In the genomic region with DNA sequence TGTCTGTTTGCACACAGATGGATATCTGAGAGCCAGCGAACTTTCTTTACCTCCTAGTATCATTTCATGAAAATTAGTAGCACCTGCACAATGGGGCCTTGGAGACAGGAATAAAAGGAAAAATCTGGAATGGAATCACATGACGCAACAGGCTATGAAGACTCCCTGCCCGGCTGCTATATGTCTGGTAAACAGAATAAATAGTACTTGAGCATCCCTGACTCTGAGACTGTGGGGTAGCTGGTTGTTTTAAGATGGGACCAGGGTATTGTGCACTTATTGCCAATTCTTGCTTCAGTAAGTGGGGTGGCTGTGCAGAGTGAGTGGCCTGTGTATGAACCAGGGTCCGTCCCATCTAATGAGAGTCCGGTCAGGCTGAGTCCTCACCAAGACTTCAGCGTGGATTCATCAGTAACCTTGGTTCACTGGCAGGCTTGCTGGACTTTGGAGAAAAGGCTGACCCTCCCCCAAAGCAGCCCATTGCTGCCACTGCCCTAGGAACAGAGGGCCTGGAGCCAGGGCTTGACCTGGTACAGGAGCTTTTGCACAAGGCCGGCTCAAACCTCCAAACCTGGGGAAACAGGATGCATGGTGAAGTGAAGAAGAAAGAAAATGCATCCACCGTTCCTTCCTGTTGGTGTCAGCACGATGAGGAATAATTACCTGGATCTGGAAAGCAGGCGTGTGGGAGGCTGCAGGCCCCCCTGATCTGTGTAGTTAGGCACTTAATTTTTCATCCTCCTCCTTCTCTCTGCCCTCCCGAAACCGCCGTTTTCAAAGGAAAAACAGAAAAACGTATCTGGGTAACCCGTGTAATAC, we compare ENCODE assay signal across 8 cellular contexts.
A peak's percentile ranks its signal among the peaks of the same experiment; 100 is the strongest.
DNase-seq lines count a peak whose midpoint lies in the region; ATAC-seq and TF ChIP-seq lines count a peak whose summit lies in the region.

No MANE protein-coding gene starts in this region.

- H3K4me1 ChIP-seq in DND-41 (ENCODE audit: insufficient read depth, low read length) (peaks cover 61% of the 10 kb centered on the region), esophagus squamous epithelium (peaks cover 34 to 75% (median 51%) of the 10 kb centered on the region in 3 donors), rectal smooth muscle tissue (ENCODE audit: control insufficient read depth, insufficient read depth, low read length) (peaks cover 32% of the 10 kb centered on the region)

- H2AFZ ChIP-seq in DND-41 (ENCODE audit: low read depth, low read length) = no peak overlapping the region

- intact Hi-C loops in esophagus squamous epithelium (cut with DNase I) = loop anchor here (10.0 kb wide), 1 partner anchor 67 kb away; no protein-coding TSS in a partner anchor

- H3K4me2 ChIP-seq in DND-41 (ENCODE audit: insufficient read depth, low read length) = peak overlapping the region; percentile 80

- no peak for ATAC-seq in DND-41 (ENCODE audit: insufficient read depth, low read depth)
- ATAC-seq in SK-N-SH treated with all-trans-retinoic acid at 6 μM for 48 hours = no peak

- no peak overlapping the region for H3K4me3 ChIP-seq in DND-41 (ENCODE audit: low read depth in 1 of 2, low read length in 2 of 2)
- H3K4me3 ChIP-seq in esophagus squamous epithelium = peak overlapping the region in 2 of 4 donors; percentile 50 to 65
- peak overlapping the region; percentile 23 for H3K4me3 ChIP-seq in rectal smooth muscle tissue (ENCODE audit: low read length)
- H3K4me3 ChIP-seq in WERI-Rb-1 (ENCODE audit: low read depth, low read length) = no peak overlapping the region

- peaks cover 31% of the 10 kb centered on the region for H3K79me2 ChIP-seq in DND-41 (ENCODE audit: insufficient read depth, low read length)

- H3K36me3 ChIP-seq in DND-41 (ENCODE audit: insufficient read depth, low read length) (peaks cover 7% of the 10 kb centered on the region; the same call in 1 of the 2 replicates), esophagus squamous epithelium (no peaks in the 10 kb centered on the region), rectal smooth muscle tissue (ENCODE audit: control insufficient read depth, insufficient read depth, low read length) (no peaks in the 10 kb centered on the region), WERI-Rb-1 (no peaks in the 10 kb centered on the region)

- DNase-seq in DND-41 = no peak
- DNase-seq in esophagus squamous epithelium (lab: John Stamatoyannopoulos, UW) = no peak
- no peak for DNase-seq in DMS 273 (lab: John Stamatoyannopoulos, UW; ENCODE audit: unreplicated experiment)
- DNase-seq in Ammon's horn (ENCODE audit: low spot score) = no peak
- DNase-seq in WERI-Rb-1 = no peak
- DNase-seq in NCI-H226 = no peak

- H4K20me1 ChIP-seq in DND-41 (ENCODE audit: insufficient read depth, low read length) = no peaks in the 10 kb centered on the region

- no peaks in the 10 kb centered on the region for H3K9me3 ChIP-seq in DND-41 (ENCODE audit: insufficient read depth, low read length, severe bottlenecking)
- no peaks in the 10 kb centered on the region for H3K9me3 ChIP-seq in esophagus squamous epithelium
- H3K9me3 ChIP-seq in WERI-Rb-1 (ENCODE audit: severe bottlenecking) = no peaks in the 10 kb centered on the region

- TF ChIP-seq CTCF in DND-41 (IDR thresholded peaks at IDR 0.05; ENCODE audit: borderline replicate concordance, extremely low read depth, low read length, poor library complexity, severe bottlenecking) (no peak), esophagus squamous epithelium (IDR thresholded peaks at IDR 0.05) (no peak), WERI-Rb-1 (IDR thresholded peaks at IDR 0.05; ENCODE audit: low read depth, low read length) (no peak)

- WGBS in esophagus squamous epithelium, 2 donors = 69 to 75% methylated on average over 10 to 14 of the region's 15 CpGs

- H3K27me3 ChIP-seq in DND-41 (ENCODE audit: insufficient read depth, low read length, poor library complexity) (no peaks in the 10 kb centered on the region), esophagus squamous epithelium (no peaks in the 10 kb centered on the region), rectal smooth muscle tissue (ENCODE audit: control insufficient read depth, insufficient read depth, low read length) (no peaks in the 10 kb centered on the region), WERI-Rb-1 (ENCODE audit: insufficient read depth, low read depth, severe bottlenecking) (no peaks in the 10 kb centered on the region)

- H3K27ac ChIP-seq in DND-41 (ENCODE audit: low read length) (peak overlapping the region; percentile 85), esophagus squamous epithelium (peak overlapping the region; percentile 91 to 99 (median 97)), rectal smooth muscle tissue (ENCODE audit: low read depth, low read length) (peak overlapping the region; percentile 95), WERI-Rb-1 (no peak overlapping the region; the same call in 1 of the 2 replicates)

- H3K9ac ChIP-seq in DND-41 (ENCODE audit: low read depth, low read length) (0 out of 2 replicates have a peak overlapping the region, but pooled peaks have one; percentile 63), rectal smooth muscle tissue (ENCODE audit: low read length) (peak overlapping the region; percentile 17)

- TF ChIP-seq POLR2A in esophagus squamous epithelium (IDR thresholded peaks at IDR 0.05) = no peak

TF ChIP-seq in SK-N-SH treated with all-trans-retinoic acid at 6 μM for 48 hours, 23 proteins besides CTCF, POLR2A, EP300 and RAD21:
- 0 out of 2 replicates have a peak, but pooled peaks have one; percentile 20 for TF ChIP-seq GLIS3 (CRISPR knock-in tag; IDR thresholded peaks at IDR 0.05)
- no peak for TF ChIP-seq ZNF8 (CRISPR knock-in tag; IDR thresholded peaks at IDR 0.05)
TF ChIP-seq in SK-N-SH treated with all-trans-retinoic acid at 6 μM for 48 hours: peak in this region for 1.
